Comparison of ENCODE assay signal across 8 cellular contexts in the genomic region with DNA sequence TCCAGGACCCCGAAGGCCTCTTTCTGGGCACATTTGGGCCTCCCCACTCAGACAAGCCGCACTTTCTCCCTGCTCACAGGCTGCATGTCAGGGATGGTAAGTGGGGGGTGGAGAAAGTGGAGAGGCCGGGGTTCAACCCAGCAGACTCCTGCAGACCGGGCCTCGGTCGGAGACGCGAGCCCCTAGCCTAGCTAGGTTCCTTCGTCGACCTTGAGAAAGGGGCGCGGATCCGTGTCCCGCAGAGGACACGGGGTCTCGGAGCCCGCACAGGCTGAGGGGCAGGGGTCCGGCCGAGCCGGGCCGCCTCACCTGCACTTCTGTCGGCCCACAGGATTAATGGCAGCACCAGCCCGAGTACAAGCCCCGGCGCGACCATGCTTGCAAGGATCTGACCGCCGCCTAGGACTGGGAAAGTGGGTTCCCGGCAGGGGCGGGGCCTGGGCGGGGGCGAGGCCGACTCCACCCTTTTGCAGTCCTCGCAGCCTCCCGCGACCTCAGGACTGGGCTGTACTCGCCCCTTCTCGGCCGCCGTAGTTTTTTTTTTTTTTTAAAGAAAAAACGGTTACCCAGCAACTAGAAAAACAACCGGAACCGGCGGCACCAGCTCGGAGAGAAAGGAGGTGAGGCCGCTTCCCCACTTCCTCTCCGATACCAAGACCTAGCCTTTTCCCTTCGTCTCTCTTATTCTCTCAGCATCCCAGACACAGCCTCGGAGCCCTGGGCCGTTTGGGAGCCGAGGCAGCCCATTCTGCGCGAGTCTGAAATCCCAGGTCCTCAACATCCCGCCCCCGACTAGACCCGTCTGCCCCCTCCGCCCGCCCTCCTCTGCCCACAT. TPM values are rescaled to one million over a fixed set of nuclear protein-coding genes. Genes with fewer than 3 reads are reported as not detected.
DNase-seq lines count a peak whose midpoint lies in the region; ATAC-seq, FAIRE-seq and TF ChIP-seq lines count a peak whose summit lies in the region.

A gene with protein sequence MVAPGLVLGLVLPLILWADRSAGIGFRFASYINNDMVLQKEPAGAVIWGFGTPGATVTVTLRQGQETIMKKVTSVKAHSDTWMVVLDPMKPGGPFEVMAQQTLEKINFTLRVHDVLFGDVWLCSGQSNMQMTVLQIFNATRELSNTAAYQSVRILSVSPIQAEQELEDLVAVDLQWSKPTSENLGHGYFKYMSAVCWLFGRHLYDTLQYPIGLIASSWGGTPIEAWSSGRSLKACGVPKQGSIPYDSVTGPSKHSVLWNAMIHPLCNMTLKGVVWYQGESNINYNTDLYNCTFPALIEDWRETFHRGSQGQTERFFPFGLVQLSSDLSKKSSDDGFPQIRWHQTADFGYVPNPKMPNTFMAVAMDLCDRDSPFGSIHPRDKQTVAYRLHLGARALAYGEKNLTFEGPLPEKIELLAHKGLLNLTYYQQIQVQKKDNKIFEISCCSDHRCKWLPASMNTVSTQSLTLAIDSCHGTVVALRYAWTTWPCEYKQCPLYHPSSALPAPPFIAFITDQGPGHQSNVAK (minus strand): TSS at position 407 of the 835 bp plus-strand sequence. CDS start 31 bp downstream, at position 376.
A gene (plus strand): TSS at position 572 of the 835 bp plus-strand sequence. CDS start 1,361 bp downstream, outside the sequence.

- H3K4me2 ChIP-seq in mammary epithelial cell (ENCODE audit: insufficient read depth, low read depth, low read length) (peak within 1 kb of the TSS; percentile 89), skeletal muscle satellite cell (ENCODE audit: low read length) (peak within 1 kb of the TSS; percentile 81)

- no peaks in the 10 kb centered on the region for H3K79me2 ChIP-seq in mammary epithelial cell (ENCODE audit: insufficient read depth, low read length)

- ATAC-seq in GM18520 (IDR thresholded peaks at IDR 0.05; ENCODE audit: unreplicated experiment) (peak; percentile 68), HG03060 (IDR thresholded peaks at IDR 0.05; ENCODE audit: low read depth, unreplicated experiment) (peak; percentile 66)

- peak within 1 kb of the TSS; percentile 67 for H3K9ac ChIP-seq in mammary epithelial cell (ENCODE audit: insufficient read depth, low read length)
- peak within 1 kb of the TSS; percentile 94 for H3K9ac ChIP-seq in skeletal muscle satellite cell (ENCODE audit: low read depth, low read length)

- H3K36me3 ChIP-seq in WERI-Rb-1, result no peaks in the 10 kb centered on the region; the same call in 1 of the 2 replicates
- no peaks in the 10 kb centered on the region for H3K36me3 ChIP-seq in mammary epithelial cell (ENCODE audit: insufficient read depth, low read length)
- no peaks in the 10 kb centered on the region for H3K36me3 ChIP-seq in skeletal muscle satellite cell (ENCODE audit: insufficient read depth, low read length)

- in situ Hi-C loops in mammary epithelial cell (cut with MboI; ENCODE audit: low sequenced_read_pairs in 2 of 2), result loop anchor here (5.0 to 10.0 kb wide), 2 partner anchors 91 to 94 kb away; a partner anchor contains a TSS

- WGBS in mammary epithelial cell (ENCODE audit: low coverage, missing lambda C conversion rate), result 5% methylated on average over 18 of the region's 58 CpGs

- dilution Hi-C loops in mammary epithelial cell (cut with HindIII; ENCODE audit: low sequenced_read_pairs), result no loop called here

- peaks cover 14% of the 10 kb centered on the region for H3K4me1 ChIP-seq in mammary epithelial cell (ENCODE audit: insufficient read depth, low read length)
- H3K4me1 ChIP-seq in skeletal muscle satellite cell (ENCODE audit: control insufficient read depth, insufficient read depth, low read length), result peaks cover 22% of the 10 kb centered on the region

- H4K20me1 ChIP-seq in mammary epithelial cell (ENCODE audit: insufficient read depth, low read length), result no peaks in the 10 kb centered on the region

- TF ChIP-seq CTCF in WERI-Rb-1 (IDR thresholded peaks at IDR 0.05; ENCODE audit: low read depth, low read length) (no peak), mammary epithelial cell (conservative IDR thresholded peaks at IDR 0.05 in 1 of 2, IDR thresholded peaks at IDR 0.05 in 1 of 2; ENCODE audit: extremely low read depth in 1 of 2, insufficient read depth in 1 of 2, low read depth in 1 of 2, low read length in 2 of 2) (no peak)

- peak; percentile 87 for FAIRE-seq in A204.1 (lab: Jason Lieb, UNC)

- peak within 1 kb of the TSS; percentile 49 for H3K4me3 ChIP-seq in WERI-Rb-1 (ENCODE audit: low read depth, low read length)
- H3K4me3 ChIP-seq in mammary epithelial cell (replicated peaks in 1 of 3; ENCODE audit: insufficient read depth in 1 of 3, low read depth in 2 of 3, low read length in 3 of 3), result peak within 1 kb of the TSS; percentile 67 to 71 (median 70)
- H3K4me3 ChIP-seq in iPS-18c (ENCODE audit: insufficient read depth, low read depth, low read length), result peak within 1 kb of the TSS; percentile 81
- H3K4me3 ChIP-seq in skeletal muscle satellite cell (ENCODE audit: low read length), result peak within 1 kb of the TSS; percentile 91

- intact Hi-C loops in mammary epithelial cell (cut with micrococcal nuclease), result no loop called here

- BruUV-seq in mammary epithelial cell (replicated peaks; lab: Mats Ljungman, UMichigan), result TSS peak; percentile 58

- peak; percentile 79 for DNase-seq in NCI-H2171 treated with DMSO at 0.1 percent for 48 hours (lab: John Stamatoyannopoulos, UW)
- peak; percentile 96 for DNase-seq in WERI-Rb-1
- DNase-seq in mammary epithelial cell, result peak; percentile 95

- CTCF ChIA-PET in mammary epithelial cell (lab: Charles Lee; ENCODE audit: low non-redundant PET), result interaction anchor here (0.6 kb wide), 1 partner anchor 761 kb away, joined by 10 read pairs; no protein-coding TSS in a partner anchor

- peak within 1 kb of the TSS; percentile 94 for H2AFZ ChIP-seq in mammary epithelial cell (ENCODE audit: low read depth, low read length)

- H3K27ac ChIP-seq in WERI-Rb-1 (peak within 1 kb of the TSS; percentile 68), mammary epithelial cell (ENCODE audit: insufficient read depth, low read depth, low read length) (peak within 1 kb of the TSS; percentile 78)

- H3K9me3 ChIP-seq in WERI-Rb-1 (ENCODE audit: severe bottlenecking), result no peaks in the 10 kb centered on the region
- H3K9me3 ChIP-seq in mammary epithelial cell (replicated peaks; ENCODE audit: insufficient read depth, low read length), result no peaks in the 10 kb centered on the region
- H3K9me3 ChIP-seq in iPS-18c (ENCODE audit: control insufficient read depth, insufficient read depth, low read length), result no peaks in the 10 kb centered on the region
- H3K9me3 ChIP-seq in skeletal muscle satellite cell (replicated peaks; ENCODE audit: low read length), result no peaks in the 10 kb centered on the region

- H3K27me3 ChIP-seq in WERI-Rb-1 (ENCODE audit: insufficient read depth, low read depth, severe bottlenecking), result no peaks in the 10 kb centered on the region
- H3K27me3 ChIP-seq in mammary epithelial cell (ENCODE audit: insufficient read depth, low read length), result no peaks in the 10 kb centered on the region
- no peaks in the 10 kb centered on the region for H3K27me3 ChIP-seq in skeletal muscle satellite cell (ENCODE audit: control insufficient read depth, insufficient read depth, low read length)

RNA-seq across cellular contexts. Expression of the first gene that starts in this region (rescaled TPM):
- 10 to 100 TPM; 13.7 to 13.8 TPM for total RNA-seq in mammary epithelial cell
- polyA plus RNA-seq in mammary epithelial cell, result 15.1 TPM
- 11.1 TPM for polyA minus RNA-seq in mammary epithelial cell
- total RNA-seq in skeletal muscle satellite cell (2012; rRNA removed), result 7.6 and 8.4 TPM in 2 replicates

RNA-seq across cellular contexts. Expression of the second gene that starts in this region (rescaled TPM):
- total RNA-seq in mammary epithelial cell, result 1 to 10 TPM; 6.2 to 8.9 TPM
- 10.8 TPM for polyA plus RNA-seq in mammary epithelial cell
- not detected for polyA minus RNA-seq in mammary epithelial cell
- 11.8 and 17.0 TPM in 2 replicates for total RNA-seq in skeletal muscle satellite cell (2012; rRNA removed)

Comparison
In these comparisons a context has a peak if more than half of its experiments do, and no peak if none do; other contexts are left out.
1. Peak in every context shown above with its lines: DNase-seq, ATAC-seq, H3K4me3 ChIP-seq and H3K27ac ChIP-seq.